8 cellular contexts compared by ENCODE assay signal in genomic region chr18:77702686-77703085, GRCh38.
A peak's percentile ranks its signal among the peaks of the same experiment; 100 is the strongest.
DNase-seq lines count a peak whose midpoint lies in the region; ATAC-seq, FAIRE-seq and TF ChIP-seq lines count a peak whose summit lies in the region.

No MANE protein-coding gene starts in this region.

- DNase-seq in HT-29 (ENCODE audit: low spot score) = peak; percentile 12
- peak; percentile 37 for DNase-seq in OCI-M1 (lab: John Stamatoyannopoulos, UW)
- no peak for DNase-seq in foreskin keratinocyte
- DNase-seq in effector memory CD8-positive, alpha-beta T cell = no peak
- no peak for DNase-seq in T1000 (lab: John Stamatoyannopoulos, UW)

- no peak overlapping the region for H3K27ac ChIP-seq in foreskin keratinocyte

- H3K27me3 ChIP-seq in foreskin keratinocyte = no peaks in the 10 kb centered on the region

- FAIRE-seq in A204.1 (lab: Jason Lieb, UNC) = peak; percentile 89

- H3K9me3 Mint-ChIP-seq in effector memory CD8-positive, alpha-beta T cell = no peaks in the 10 kb centered on the region

- no peak for ATAC-seq in foreskin keratinocyte
- ATAC-seq in effector memory CD8-positive, alpha-beta T cell (replicated peaks) = no peak
- no peak for ATAC-seq in GM21515 (IDR thresholded peaks at IDR 0.05; ENCODE audit: unreplicated experiment)
- ATAC-seq in GM18505 (IDR thresholded peaks at IDR 0.05; ENCODE audit: unreplicated experiment) = no peak

- no peaks in the 10 kb centered on the region for H3K4me1 ChIP-seq in foreskin keratinocyte

- peak; percentile 25 for TF ChIP-seq CTCF in foreskin keratinocyte (conservative IDR thresholded peaks at IDR 0.05)

- H3K27me3 Mint-ChIP-seq in effector memory CD8-positive, alpha-beta T cell = peaks cover 57 to 62% of the 10 kb centered on the region in 2 donors

- no peak overlapping the region for H3K27ac Mint-ChIP-seq in effector memory CD8-positive, alpha-beta T cell

- H3K4me1 Mint-ChIP-seq in effector memory CD8-positive, alpha-beta T cell (ENCODE audit: low read depth in 2 of 2) = no peaks in the 10 kb centered on the region

- no peak for TF ChIP-seq POLR2A in GM18505 (IDR thresholded peaks at IDR 0.05; ENCODE audit: borderline replicate concordance, extremely low read depth, insufficient read depth, insufficient read length)

- H3K4me3 Mint-ChIP-seq in effector memory CD8-positive, alpha-beta T cell = no peak overlapping the region

- no peaks in the 10 kb centered on the region for H3K36me3 Mint-ChIP-seq in effector memory CD8-positive, alpha-beta T cell (ENCODE audit: insufficient read depth)

Comparison
In these comparisons a context has a peak if more than half of its experiments do, and no peak if none do; other contexts are left out.
1. DNase-seq: peak in HT-29 (single experiment) and OCI-M1 (single experiment); none in foreskin keratinocyte (0 of 2), effector memory CD8-positive, alpha-beta T cell (0 of 3) and T1000 (single experiment).